In genomic region chr3:121995190-121996137, GRCh38 we compare ENCODE assay signal across 8 cellular contexts. TPM values are rescaled to one million over a fixed set of nuclear protein-coding genes. Genes with fewer than 3 reads are reported as not detected.
DNase-seq lines count a peak whose midpoint lies in the region; ATAC-seq and TF ChIP-seq lines count a peak whose summit lies in the region.

No MANE protein-coding gene starts in this region.

- H3K4me3 Mint-ChIP-seq in progenitor cell of endocrine pancreas (ENCODE audit: low read depth), result no peak overlapping the region

- POLR2A ChIA-PET in HEK293T (lab: Yijun Ruan, JAX), result no interaction called here

- H3K4me1 Mint-ChIP-seq in progenitor cell of endocrine pancreas (ENCODE audit: low read depth), result peaks cover 4% of the 10 kb centered on the region

- H3K27ac Mint-ChIP-seq in progenitor cell of endocrine pancreas, result no peak overlapping the region

- peak; percentile 67 for TF ChIP-seq CTCF in progenitor cell of endocrine pancreas (IDR thresholded peaks at IDR 0.05; ENCODE audit: unreplicated experiment)

- CTCF ChIA-PET in HEK293T (lab: Yijun Ruan, JAX), result interaction anchor here (0.5 to 1.2 kb wide), 9 partner anchors 9 to 266 kb away, joined by 3 to 4 read pairs (median 4); no protein-coding TSS in a partner anchor

- peaks cover 24% of the 10 kb centered on the region for H3K27me3 Mint-ChIP-seq in progenitor cell of endocrine pancreas

- intact Hi-C loops in Right ventricle myocardium superior (cut with DNase I), result loop anchor here (2.0 kb wide), 1 partner anchor 449 kb away; no protein-coding TSS in a partner anchor

- no peaks in the 10 kb centered on the region for H3K9me3 Mint-ChIP-seq in progenitor cell of endocrine pancreas (ENCODE audit: low read depth)

- peaks cover 13% of the 10 kb centered on the region for H3K36me3 Mint-ChIP-seq in progenitor cell of endocrine pancreas (ENCODE audit: insufficient read depth)

- peak; percentile 1 for DNase-seq in activated CD8-positive, alpha-beta memory T cell treated with anti-CD3 and anti-CD28 coated beads, Interleukin-2, amount 50 U/mL, for 1 hour (ENCODE audit: extremely low read depth)
- no peak for DNase-seq in activated CD8-positive, alpha-beta memory T cell treated with anti-CD3 and anti-CD28 coated beads for 24 hours
- peak; percentile 67 for DNase-seq in HEK293T (ENCODE audit: extremely low spot score)
- DNase-seq in NCI-H2196 treated with DMSO at 0.1 percent for 48 hours (lab: John Stamatoyannopoulos, UW; ENCODE audit: unreplicated experiment), result peak; percentile 24
- DNase-seq in activated T-cell treated with anti-CD3 and anti-CD28 coated beads, Interleukin-2, amount 50 U/mL, for 48 hours, result peak; percentile 34
- DNase-seq in Right ventricle myocardium superior, result peak; percentile 70
- DNase-seq in progenitor cell of endocrine pancreas (ENCODE audit: low spot score, unreplicated experiment), result no peak

- peak; percentile 85 for ATAC-seq in Right ventricle myocardium superior (ENCODE audit: poor library complexity)
- no peak for ATAC-seq in GM21825 (IDR thresholded peaks at IDR 0.05; ENCODE audit: unreplicated experiment)

TF ChIP-seq in HEK293T, 16 proteins besides CTCF, POLR2A, EP300 and RAD21:
- TF ChIP-seq LEF1 (IDR thresholded peaks at IDR 0.05; ENCODE audit: borderline replicate concordance), result no peak
TF ChIP-seq in HEK293T: peak in this region for 0.

RNA-seq across cellular contexts. Expression of gene ILDR1, which starts 26.6 kb away (rescaled TPM):
- total RNA-seq in Right ventricle myocardium superior, result 0.38 TPM
- 5.0 and 5.4 TPM in 2 replicates for total RNA-seq in progenitor cell of endocrine pancreas

RNA-seq across cellular contexts. Expression of gene CD86, which starts 59.7 kb away (rescaled TPM):
- 3.7 TPM for total RNA-seq in Right ventricle myocardium superior
- not detected in 2 replicates for total RNA-seq in progenitor cell of endocrine pancreas

Comparison
In these comparisons a context has a peak if more than half of its experiments do, and no peak if none do; other contexts are left out.
1. DNase-seq: peak in activated CD8-positive, alpha-beta memory T cell treated with anti-CD3 and anti-CD28 coated beads, Interleukin-2, amount 50 U/mL, for 1 hour (single experiment), HEK293T (single experiment), NCI-H2196 treated with DMSO at 0.1 percent for 48 hours (single experiment), activated T-cell treated with anti-CD3 and anti-CD28 coated beads, Interleukin-2, amount 50 U/mL, for 48 hours (2 of 2) and Right ventricle myocardium superior (single experiment); none in activated CD8-positive, alpha-beta memory T cell treated with anti-CD3 and anti-CD28 coated beads for 24 hours (single experiment) and progenitor cell of endocrine pancreas (single experiment).